15 cellular contexts compared by ENCODE assay signal in genomic region chr3:32403663-32404062, GRCh38. TPM values are rescaled to one million over a fixed set of nuclear protein-coding genes. Genes with fewer than 3 reads are reported as not detected.
DNase-seq lines count a peak whose midpoint lies in the region; ATAC-seq, FAIRE-seq and TF ChIP-seq lines count a peak whose summit lies in the region.
"Had no signal": no experiment of that assay in that cellular context is flagged by ENCODE, and none has a peak within 500 bp of the region (broad histone marks: within the 10 kb centered on the region; RNA-seq: fewer than 3 reads in every experiment).

No MANE protein-coding gene starts in this region.

- no peak for TF ChIP-seq CTCF in RWPE2 (IDR thresholded peaks at IDR 0.05; ENCODE audit: poor library complexity, severe bottlenecking)
- no peak for TF ChIP-seq CTCF in keratinocyte (optimal IDR thresholded peaks at IDR 0.05 in 1 of 3, IDR thresholded peaks at IDR 0.05 in 1 of 3, conservative IDR thresholded peaks at IDR 0.05 in 1 of 3; ENCODE audit: extremely low read depth in 1 of 3, insufficient read depth in 2 of 3, low read length in 3 of 3)

- H3K27ac ChIP-seq in RWPE2 (ENCODE audit: poor library complexity, severe bottlenecking): no peak overlapping the region
- H3K27ac ChIP-seq in keratinocyte (ENCODE audit: control insufficient read depth, insufficient read depth, low read length): no peak overlapping the region
- H3K27ac ChIP-seq: GM23248 had no signal

- H3K9me1 ChIP-seq in keratinocyte (ENCODE audit: control insufficient read depth, extremely low read depth, insufficient read depth, low read length): no peaks in the 10 kb centered on the region

- H3K4me1 ChIP-seq in RWPE2 (ENCODE audit: insufficient read depth, poor library complexity, severe bottlenecking): peaks cover 26% of the 10 kb centered on the region
- peaks cover 51% of the 10 kb centered on the region for H3K4me1 ChIP-seq in keratinocyte (ENCODE audit: control insufficient read depth, extremely low read depth, insufficient read depth, low read length)

- no peaks in the 10 kb centered on the region for H3K27me3 ChIP-seq in RWPE2 (ENCODE audit: insufficient read depth, poor library complexity, severe bottlenecking)
- H3K27me3 ChIP-seq in keratinocyte (ENCODE audit: control insufficient read depth, extremely low read depth, insufficient read depth, low read length): no peaks in the 10 kb centered on the region

- dilution Hi-C loops in keratinocyte (cut with MboI; ENCODE audit: extremely low pct_ligation_motif_present, low sequenced_read_pairs): no loop called here

- no peak overlapping the region for H2AFZ ChIP-seq in keratinocyte (ENCODE audit: control insufficient read depth, low read length)
- H2AFZ ChIP-seq: GM23248 had no signal

- in situ Hi-C loops in G401 (cut with HindIII; ENCODE audit: low sequenced_read_pairs): no loop called here

- H4K20me1 ChIP-seq in keratinocyte (ENCODE audit: control insufficient read depth, extremely low read depth, insufficient read depth, low read length): no peaks in the 10 kb centered on the region

- peak overlapping the region; percentile 54 for H3K4me2 ChIP-seq in keratinocyte (ENCODE audit: control insufficient read depth, extremely low read depth, insufficient read depth, low read depth, low read length)

- H3K36me3 ChIP-seq in RWPE2 (ENCODE audit: low read depth) (no peaks in the 10 kb centered on the region), keratinocyte (ENCODE audit: control insufficient read depth in 2 of 2, extremely low read depth in 1 of 2, insufficient read depth in 2 of 2, low read length in 2 of 2) (peaks cover 5 to 8% of the 10 kb centered on the region in 2 experiments)

- peak; percentile 50 for ATAC-seq in RWPE2 (ENCODE audit: low read depth)
- ATAC-seq: K562; PC-3; stimulated activated naive CD8-positive, alpha-beta T cell treated with anti-CD3 and anti-CD28 coated beads, Interleukin-15, amount 100 ng/mL, for 72 hours had no signal

- no peak overlapping the region for H3K9ac ChIP-seq in keratinocyte (ENCODE audit: control insufficient read depth, extremely low read depth, insufficient read depth, low read length)
- H3K9ac ChIP-seq: GM23248 had no signal

- H3K4me3 ChIP-seq in RWPE2 (ENCODE audit: severe bottlenecking) (no peak overlapping the region), keratinocyte (ENCODE audit: control insufficient read depth in 2 of 3, extremely low read depth in 1 of 3, insufficient read depth in 2 of 3, low read depth in 1 of 3, low read length in 3 of 3) (no peak overlapping the region)
- H3K4me3 ChIP-seq: GM23248, K562 had no signal

- peak; percentile 50 for DNase-seq in NCI-H1436 (lab: John Stamatoyannopoulos, UW)
- no peak for DNase-seq in NCI-H1436 treated with DMSO at 0.1 percent for 48 hours (lab: John Stamatoyannopoulos, UW)
- DNase-seq in G401 (ENCODE audit: low spot score): peak; percentile 64
- no peak for DNase-seq in RWPE2 (ENCODE audit: low spot score)
- DNase-seq in keratinocyte (ENCODE audit: low read depth, low spot score): no peak
- no peak for DNase-seq in NK-92 (lab: John Stamatoyannopoulos, UW; ENCODE audit: unreplicated experiment)
- DNase-seq in stimulated activated CD4-positive, alpha-beta T cell treated with anti-CD3 and anti-CD28 coated beads, Interleukin-4, amount 100 ng/mL, for 4 hours: no peak
- DNase-seq in foreskin melanocyte: no peak
- DNase-seq: endodermal cell; GF-D8; GM23248; PC-3; stimulated activated naive CD8-positive, alpha-beta T cell treated with anti-CD3 and anti-CD28 coated beads, Interleukin-15, amount 100 ng/mL, for 72 hours had no signal

- H3K79me2 ChIP-seq in keratinocyte (ENCODE audit: control insufficient read depth, insufficient read depth, low read length): peaks cover 76% of the 10 kb centered on the region

- FAIRE-seq in keratinocyte (lab: Jason Lieb, UNC): peak; percentile 87
- FAIRE-seq: A204.1 had no signal

- H3K9me3 ChIP-seq in RWPE2 (ENCODE audit: severe bottlenecking) (no peaks in the 10 kb centered on the region), keratinocyte (ENCODE audit: control insufficient read depth, low read depth, low read length) (no peaks in the 10 kb centered on the region)

RNA-seq across cellular contexts. Expression of gene CMTM7, which starts 12.0 kb away (rescaled TPM):
- 4.5 and 12.4 TPM in 2 replicates for total RNA-seq in G401 (2014; rRNA removed; shearing (Covaris generic))
- polyA plus RNA-seq in keratinocyte: 27.3 to 51.8 TPM (median 47.2 TPM) in 3 replicates
- polyA plus RNA-seq in keratinocyte (2011; ENCODE audit: low read depth): 3.7 TPM
- 41.5 and 48.3 TPM in 2 replicates for polyA plus RNA-seq in keratinocyte (2011; cell fraction: cytosol; rRNA removed)
- 32.1 and 49.5 TPM in 2 replicates for polyA plus RNA-seq in keratinocyte (2011; cell fraction: nucleus; rRNA removed)
- 17.9 and 37.6 TPM in 2 replicates for polyA plus RNA-seq in keratinocyte (2012; ENCODE audit: low replicate concordance)
- polyA minus RNA-seq in keratinocyte: 21.9 to 61.9 TPM (median 33.9 TPM) in 3 replicates
- 51.4 TPM for polyA minus RNA-seq in keratinocyte (2011; cell fraction: cytosol; rRNA and poly(A)+ RNA removed)
- polyA minus RNA-seq in keratinocyte (2011; cell fraction: nucleus; rRNA and poly(A)+ RNA removed): 16.2 and 16.3 TPM in 2 replicates

Comparison
In these comparisons a context has a peak if more than half of its experiments do, and no peak if none do; other contexts are left out.
1. DNase-seq: peak in NCI-H1436 (single experiment) and G401 (single experiment); none in NCI-H1436 treated with DMSO at 0.1 percent for 48 hours (single experiment), RWPE2 (single experiment), keratinocyte (single experiment), NK-92 (single experiment), stimulated activated CD4-positive, alpha-beta T cell treated with anti-CD3 and anti-CD28 coated beads, Interleukin-4, amount 100 ng/mL, for 4 hours (0 of 2) and foreskin melanocyte (single experiment).